In the genomic region with DNA sequence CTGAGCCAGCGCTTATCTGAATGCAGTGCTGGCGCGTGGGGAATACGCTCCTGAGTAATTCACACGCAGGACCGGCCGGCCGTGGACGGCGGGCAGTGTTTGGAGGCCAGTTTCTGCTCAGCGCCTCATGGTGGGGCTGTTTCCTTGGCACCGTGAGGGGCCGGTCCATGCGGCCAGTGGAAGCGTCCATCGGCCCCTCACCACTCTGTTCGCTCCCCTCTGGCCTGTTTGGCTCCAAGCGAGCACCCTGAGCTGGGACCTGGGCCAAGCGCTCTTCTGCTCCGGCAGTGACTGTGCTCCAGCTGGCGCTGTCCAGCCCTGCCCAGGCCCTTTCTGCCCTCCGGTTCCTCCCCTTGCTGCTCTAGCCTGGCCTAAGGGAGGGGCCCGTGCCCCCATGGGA, we compare ENCODE assay signal across 1 cellular context.
A peak's percentile ranks its signal among the peaks of the same experiment; 100 is the strongest.
TF ChIP-seq lines count a peak whose summit lies in the region.

No MANE protein-coding gene starts in this region.

TF ChIP-seq in IMR-90, 13 proteins besides CTCF, POLR2A, EP300 and RAD21 (continued from another document):
- TF ChIP-seq, protein P1, sequence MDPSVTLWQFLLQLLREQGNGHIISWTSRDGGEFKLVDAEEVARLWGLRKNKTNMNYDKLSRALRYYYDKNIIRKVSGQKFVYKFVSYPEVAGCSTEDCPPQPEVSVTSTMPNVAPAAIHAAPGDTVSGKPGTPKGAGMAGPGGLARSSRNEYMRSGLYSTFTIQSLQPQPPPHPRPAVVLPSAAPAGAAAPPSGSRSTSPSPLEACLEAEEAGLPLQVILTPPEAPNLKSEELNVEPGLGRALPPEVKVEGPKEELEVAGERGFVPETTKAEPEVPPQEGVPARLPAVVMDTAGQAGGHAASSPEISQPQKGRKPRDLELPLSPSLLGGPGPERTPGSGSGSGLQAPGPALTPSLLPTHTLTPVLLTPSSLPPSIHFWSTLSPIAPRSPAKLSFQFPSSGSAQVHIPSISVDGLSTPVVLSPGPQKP (IDR thresholded peaks at IDR 0.05; ENCODE audit: borderline replicate concordance, low read depth, low read length) = no peak
- TF ChIP-seq MXI1 (IDR thresholded peaks at IDR 0.05; ENCODE audit: borderline replicate concordance, low read depth, low read length) (no peak), MAZ (IDR thresholded peaks at IDR 0.05; ENCODE audit: borderline replicate concordance, low read depth, low read length) (peak; percentile 47), SMC3 (IDR thresholded peaks at IDR 0.05; ENCODE audit: low read depth, low read length) (peak; percentile 46; the same call in 1 of the 2 replicates), BHLHE40 (IDR thresholded peaks at IDR 0.05; ENCODE audit: low read depth, low read length) (no peak), NFE2L2 (IDR thresholded peaks at IDR 0.05; ENCODE audit: low read depth, low read length) (no peak), RCOR1 (IDR thresholded peaks at IDR 0.05; ENCODE audit: insufficient replicate concordance, low read length) (no peak), CHD1 (IDR thresholded peaks at IDR 0.05; ENCODE audit: low read depth, low read length) (no peak), RFX5 (IDR thresholded peaks at IDR 0.05; ENCODE audit: low read depth, low read length) (no peak)
- TF ChIP-seq, protein P2, sequence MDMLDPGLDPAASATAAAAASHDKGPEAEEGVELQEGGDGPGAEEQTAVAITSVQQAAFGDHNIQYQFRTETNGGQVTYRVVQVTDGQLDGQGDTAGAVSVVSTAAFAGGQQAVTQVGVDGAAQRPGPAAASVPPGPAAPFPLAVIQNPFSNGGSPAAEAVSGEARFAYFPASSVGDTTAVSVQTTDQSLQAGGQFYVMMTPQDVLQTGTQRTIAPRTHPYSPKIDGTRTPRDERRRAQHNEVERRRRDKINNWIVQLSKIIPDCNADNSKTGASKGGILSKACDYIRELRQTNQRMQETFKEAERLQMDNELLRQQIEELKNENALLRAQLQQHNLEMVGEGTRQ (IDR thresholded peaks at IDR 0.05; ENCODE audit: low read depth, low read length) = no peak
